1 cellular context compared by ENCODE assay signal in genomic region chr10:114632869-114633715, GRCh38.
TF ChIP-seq lines count a peak whose summit lies in the region.

No MANE protein-coding gene starts in this region.

TF ChIP-seq in SK-N-SH, 30 proteins besides CTCF, POLR2A, EP300 and RAD21 (continued from another document):
- TF ChIP-seq PBX3 (IDR thresholded peaks at IDR 0.05), result peak; percentile 54
- no peak for TF ChIP-seq CHD2 (IDR thresholded peaks at IDR 0.05; ENCODE audit: low read length, partially characterized antibody)
- TF ChIP-seq FOXM1 (IDR thresholded peaks at IDR 0.05; ENCODE audit: low read depth), result no peak
- no peak for TF ChIP-seq GABPA (IDR thresholded peaks at IDR 0.05; ENCODE audit: low read depth)
- TF ChIP-seq ZBTB33 (IDR thresholded peaks at IDR 0.05; ENCODE audit: borderline replicate concordance, low read depth), result 0 out of 2 replicates have a peak, but pooled peaks have one; percentile 42
- no peak for TF ChIP-seq NRF1 (IDR thresholded peaks at IDR 0.05; ENCODE audit: low read depth, low read length)
- TF ChIP-seq GATA2 (CRISPR knock-in tag; IDR thresholded peaks at IDR 0.05), result no peak
- TF ChIP-seq USF1 (IDR thresholded peaks at IDR 0.05; ENCODE audit: borderline replicate concordance, low read depth), result no peak
- no peak for TF ChIP-seq ELF1 (IDR thresholded peaks at IDR 0.05)
- no peak for TF ChIP-seq SMC3 (IDR thresholded peaks at IDR 0.05; ENCODE audit: low read depth, low read length)
- no peak for TF ChIP-seq MAX (IDR thresholded peaks at IDR 0.05; ENCODE audit: low read depth)
